In genomic region chr11:36055356-36055755, GRCh38 we compare ENCODE assay signal across 21 cellular contexts.
"Had no signal": no experiment of that assay in that cellular context is flagged by ENCODE, and none has a peak within 500 bp of the region (broad histone marks: within the 10 kb centered on the region; RNA-seq: fewer than 3 reads in every experiment).

No MANE protein-coding gene starts in this region.

- H3K27ac Mint-ChIP-seq: naive thymus-derived CD4-positive, alpha-beta T cell; stimulated activated memory B cell treated with anti-CD40 and anti-IgM and Interleukin-4, amounts not matched to agents 10 μg/mL and 1 μg/mL and 100 μg/mL, for 72 hours; stimulated activated naive CD8-positive, alpha-beta T cell treated with anti-CD3 and anti-CD28 coated beads, Interleukin-15, Interleukin-2, amounts not matched to agents 100 ng/mL and 50 ng/mL, for 24 hours had no signal

- H3K4me1 ChIP-seq: psoas muscle, right lobe of liver, spleen had no signal

- H3K4me1 Mint-ChIP-seq: stimulated activated memory B cell treated with anti-CD40 and anti-IgM and Interleukin-4, amounts not matched to agents 10 μg/mL and 1 μg/mL and 100 μg/mL, for 72 hours had no signal

- H3K27ac ChIP-seq: heart right ventricle, neutrophil, psoas muscle, right lobe of liver, spleen had no signal

- H3K27me3 ChIP-seq: dorsolateral prefrontal cortex, neutrophil, right lobe of liver, spleen had no signal

- H3K9me3 ChIP-seq: neutrophil, psoas muscle, right lobe of liver had no signal

- H3K4me3 Mint-ChIP-seq: naive thymus-derived CD4-positive, alpha-beta T cell; stimulated activated memory B cell treated with anti-CD40 and anti-IgM and Interleukin-4, amounts not matched to agents 10 μg/mL and 1 μg/mL and 100 μg/mL, for 72 hours; stimulated activated naive CD8-positive, alpha-beta T cell treated with anti-CD3 and anti-CD28 coated beads, Interleukin-15, Interleukin-2, amounts not matched to agents 100 ng/mL and 50 ng/mL, for 24 hours had no signal

- H3K36me3 ChIP-seq: heart right ventricle, neutrophil, right lobe of liver, spleen had no signal

- H3K36me3 Mint-ChIP-seq: stimulated activated memory B cell treated with anti-CD40 and anti-IgM and Interleukin-4, amounts not matched to agents 10 μg/mL and 1 μg/mL and 100 μg/mL, for 72 hours had no signal

- H3K4me3 ChIP-seq: dorsolateral prefrontal cortex, heart right ventricle, psoas muscle, right lobe of liver, spleen had no signal

- DNase-seq: cortex of kidney; effector CD8-positive, alpha-beta T cell; heart right ventricle; hypothalamus; kidney glomerular epithelial cell; mammary epithelial cell; naive thymus-derived CD4-positive, alpha-beta T cell; psoas muscle; retina; right lobe of liver; spleen; stimulated activated CD4-positive, alpha-beta T cell treated with anti-CD3 and anti-CD28 coated beads, Interleukin-15, amount 100 ng/mL, for 24 hours; stimulated activated CD4-positive, alpha-beta T cell treated with anti-CD3 and anti-CD28 coated beads, Interleukin-1b, Interleukin-23, amount 100 ng/mL, for 48 hours; stimulated activated CD4-positive, alpha-beta T cell treated with anti-CD3 and anti-CD28 coated beads, Interleukin-4, amount 100 ng/mL, for 24 hours; trophoblast cell had no signal

- ATAC-seq: esophagus mucosa; heart right ventricle; left lobe of liver; naive thymus-derived CD4-positive, alpha-beta T cell; psoas muscle; right lobe of liver; stimulated activated memory B cell treated with anti-CD40 and anti-IgM and Interleukin-4, amounts not matched to agents 10 μg/mL and 1 μg/mL and 100 μg/mL, for 72 hours had no signal
